1 cellular context compared by ENCODE assay signal in the genomic region with DNA sequence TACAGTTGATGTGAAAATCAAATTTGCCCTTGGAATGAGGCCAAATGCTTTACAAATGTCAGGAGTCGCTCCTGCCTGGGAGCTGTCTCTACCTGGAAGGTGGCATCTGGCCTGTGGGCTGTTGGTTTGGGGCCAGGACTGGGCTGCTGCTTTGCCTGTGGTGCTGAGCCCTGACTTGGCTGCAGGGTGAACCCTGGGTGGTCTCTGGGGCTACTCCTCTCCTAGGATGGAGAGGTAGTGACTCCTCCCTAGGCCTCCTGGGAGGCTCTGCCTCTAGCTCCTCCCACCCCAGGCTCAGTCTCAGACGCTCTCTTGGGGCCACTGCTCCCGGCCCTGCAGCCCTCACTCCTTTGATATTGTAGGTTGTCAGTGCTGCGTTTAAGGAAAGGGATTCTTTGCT.
TF ChIP-seq lines count a peak whose summit lies in the region.

No MANE protein-coding gene starts in this region.

TF ChIP-seq in K562, 482 proteins besides CTCF, POLR2A, EP300 and RAD21 (continued from another document):
- TF ChIP-seq, protein P1, sequence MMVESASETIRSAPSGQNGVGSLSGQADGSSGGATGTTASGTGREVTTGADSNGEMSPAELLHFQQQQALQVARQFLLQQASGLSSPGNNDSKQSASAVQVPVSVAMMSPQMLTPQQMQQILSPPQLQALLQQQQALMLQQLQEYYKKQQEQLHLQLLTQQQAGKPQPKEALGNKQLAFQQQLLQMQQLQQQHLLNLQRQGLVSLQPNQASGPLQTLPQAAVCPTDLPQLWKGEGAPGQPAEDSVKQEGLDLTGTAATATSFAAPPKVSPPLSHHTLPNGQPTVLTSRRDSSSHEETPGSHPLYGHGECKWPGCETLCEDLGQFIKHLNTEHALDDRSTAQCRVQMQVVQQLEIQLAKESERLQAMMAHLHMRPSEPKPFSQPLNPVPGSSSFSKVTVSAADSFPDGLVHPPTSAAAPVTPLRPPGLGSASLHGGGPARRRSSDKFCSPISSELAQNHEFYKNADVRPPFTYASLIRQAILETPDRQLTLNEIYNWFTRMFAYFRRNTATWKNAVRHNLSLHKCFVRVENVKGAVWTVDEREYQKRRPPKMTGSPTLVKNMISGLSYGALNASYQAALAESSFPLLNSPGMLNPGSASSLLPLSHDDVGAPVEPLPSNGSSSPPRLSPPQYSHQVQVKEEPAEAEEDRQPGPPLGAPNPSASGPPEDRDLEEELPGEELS (CRISPR knock-in tag; IDR thresholded peaks at IDR 0.05; ENCODE audit: borderline replicate concordance) = no peak
- TF ChIP-seq ZNF586 (CRISPR knock-in tag; conservative IDR thresholded peaks at IDR 0.05) = no peak
- TF ChIP-seq, protein P2, sequence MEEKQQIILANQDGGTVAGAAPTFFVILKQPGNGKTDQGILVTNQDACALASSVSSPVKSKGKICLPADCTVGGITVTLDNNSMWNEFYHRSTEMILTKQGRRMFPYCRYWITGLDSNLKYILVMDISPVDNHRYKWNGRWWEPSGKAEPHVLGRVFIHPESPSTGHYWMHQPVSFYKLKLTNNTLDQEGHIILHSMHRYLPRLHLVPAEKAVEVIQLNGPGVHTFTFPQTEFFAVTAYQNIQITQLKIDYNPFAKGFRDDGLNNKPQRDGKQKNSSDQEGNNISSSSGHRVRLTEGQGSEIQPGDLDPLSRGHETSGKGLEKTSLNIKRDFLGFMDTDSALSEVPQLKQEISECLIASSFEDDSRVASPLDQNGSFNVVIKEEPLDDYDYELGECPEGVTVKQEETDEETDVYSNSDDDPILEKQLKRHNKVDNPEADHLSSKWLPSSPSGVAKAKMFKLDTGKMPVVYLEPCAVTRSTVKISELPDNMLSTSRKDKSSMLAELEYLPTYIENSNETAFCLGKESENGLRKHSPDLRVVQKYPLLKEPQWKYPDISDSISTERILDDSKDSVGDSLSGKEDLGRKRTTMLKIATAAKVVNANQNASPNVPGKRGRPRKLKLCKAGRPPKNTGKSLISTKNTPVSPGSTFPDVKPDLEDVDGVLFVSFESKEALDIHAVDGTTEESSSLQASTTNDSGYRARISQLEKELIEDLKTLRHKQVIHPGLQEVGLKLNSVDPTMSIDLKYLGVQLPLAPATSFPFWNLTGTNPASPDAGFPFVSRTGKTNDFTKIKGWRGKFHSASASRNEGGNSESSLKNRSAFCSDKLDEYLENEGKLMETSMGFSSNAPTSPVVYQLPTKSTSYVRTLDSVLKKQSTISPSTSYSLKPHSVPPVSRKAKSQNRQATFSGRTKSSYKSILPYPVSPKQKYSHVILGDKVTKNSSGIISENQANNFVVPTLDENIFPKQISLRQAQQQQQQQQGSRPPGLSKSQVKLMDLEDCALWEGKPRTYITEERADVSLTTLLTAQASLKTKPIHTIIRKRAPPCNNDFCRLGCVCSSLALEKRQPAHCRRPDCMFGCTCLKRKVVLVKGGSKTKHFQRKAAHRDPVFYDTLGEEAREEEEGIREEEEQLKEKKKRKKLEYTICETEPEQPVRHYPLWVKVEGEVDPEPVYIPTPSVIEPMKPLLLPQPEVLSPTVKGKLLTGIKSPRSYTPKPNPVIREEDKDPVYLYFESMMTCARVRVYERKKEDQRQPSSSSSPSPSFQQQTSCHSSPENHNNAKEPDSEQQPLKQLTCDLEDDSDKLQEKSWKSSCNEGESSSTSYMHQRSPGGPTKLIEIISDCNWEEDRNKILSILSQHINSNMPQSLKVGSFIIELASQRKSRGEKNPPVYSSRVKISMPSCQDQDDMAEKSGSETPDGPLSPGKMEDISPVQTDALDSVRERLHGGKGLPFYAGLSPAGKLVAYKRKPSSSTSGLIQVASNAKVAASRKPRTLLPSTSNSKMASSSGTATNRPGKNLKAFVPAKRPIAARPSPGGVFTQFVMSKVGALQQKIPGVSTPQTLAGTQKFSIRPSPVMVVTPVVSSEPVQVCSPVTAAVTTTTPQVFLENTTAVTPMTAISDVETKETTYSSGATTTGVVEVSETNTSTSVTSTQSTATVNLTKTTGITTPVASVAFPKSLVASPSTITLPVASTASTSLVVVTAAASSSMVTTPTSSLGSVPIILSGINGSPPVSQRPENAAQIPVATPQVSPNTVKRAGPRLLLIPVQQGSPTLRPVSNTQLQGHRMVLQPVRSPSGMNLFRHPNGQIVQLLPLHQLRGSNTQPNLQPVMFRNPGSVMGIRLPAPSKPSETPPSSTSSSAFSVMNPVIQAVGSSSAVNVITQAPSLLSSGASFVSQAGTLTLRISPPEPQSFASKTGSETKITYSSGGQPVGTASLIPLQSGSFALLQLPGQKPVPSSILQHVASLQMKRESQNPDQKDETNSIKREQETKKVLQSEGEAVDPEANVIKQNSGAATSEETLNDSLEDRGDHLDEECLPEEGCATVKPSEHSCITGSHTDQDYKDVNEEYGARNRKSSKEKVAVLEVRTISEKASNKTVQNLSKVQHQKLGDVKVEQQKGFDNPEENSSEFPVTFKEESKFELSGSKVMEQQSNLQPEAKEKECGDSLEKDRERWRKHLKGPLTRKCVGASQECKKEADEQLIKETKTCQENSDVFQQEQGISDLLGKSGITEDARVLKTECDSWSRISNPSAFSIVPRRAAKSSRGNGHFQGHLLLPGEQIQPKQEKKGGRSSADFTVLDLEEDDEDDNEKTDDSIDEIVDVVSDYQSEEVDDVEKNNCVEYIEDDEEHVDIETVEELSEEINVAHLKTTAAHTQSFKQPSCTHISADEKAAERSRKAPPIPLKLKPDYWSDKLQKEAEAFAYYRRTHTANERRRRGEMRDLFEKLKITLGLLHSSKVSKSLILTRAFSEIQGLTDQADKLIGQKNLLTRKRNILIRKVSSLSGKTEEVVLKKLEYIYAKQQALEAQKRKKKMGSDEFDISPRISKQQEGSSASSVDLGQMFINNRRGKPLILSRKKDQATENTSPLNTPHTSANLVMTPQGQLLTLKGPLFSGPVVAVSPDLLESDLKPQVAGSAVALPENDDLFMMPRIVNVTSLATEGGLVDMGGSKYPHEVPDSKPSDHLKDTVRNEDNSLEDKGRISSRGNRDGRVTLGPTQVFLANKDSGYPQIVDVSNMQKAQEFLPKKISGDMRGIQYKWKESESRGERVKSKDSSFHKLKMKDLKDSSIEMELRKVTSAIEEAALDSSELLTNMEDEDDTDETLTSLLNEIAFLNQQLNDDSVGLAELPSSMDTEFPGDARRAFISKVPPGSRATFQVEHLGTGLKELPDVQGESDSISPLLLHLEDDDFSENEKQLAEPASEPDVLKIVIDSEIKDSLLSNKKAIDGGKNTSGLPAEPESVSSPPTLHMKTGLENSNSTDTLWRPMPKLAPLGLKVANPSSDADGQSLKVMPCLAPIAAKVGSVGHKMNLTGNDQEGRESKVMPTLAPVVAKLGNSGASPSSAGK (IDR thresholded peaks at IDR 0.05) = no peak
- no peak for TF ChIP-seq C11orf30 (IDR thresholded peaks at IDR 0.05; ENCODE audit: low read depth)
- no peak for TF ChIP-seq POLR2G (IDR thresholded peaks at IDR 0.05; ENCODE audit: low read depth, low read length)
- TF ChIP-seq, protein P3, sequence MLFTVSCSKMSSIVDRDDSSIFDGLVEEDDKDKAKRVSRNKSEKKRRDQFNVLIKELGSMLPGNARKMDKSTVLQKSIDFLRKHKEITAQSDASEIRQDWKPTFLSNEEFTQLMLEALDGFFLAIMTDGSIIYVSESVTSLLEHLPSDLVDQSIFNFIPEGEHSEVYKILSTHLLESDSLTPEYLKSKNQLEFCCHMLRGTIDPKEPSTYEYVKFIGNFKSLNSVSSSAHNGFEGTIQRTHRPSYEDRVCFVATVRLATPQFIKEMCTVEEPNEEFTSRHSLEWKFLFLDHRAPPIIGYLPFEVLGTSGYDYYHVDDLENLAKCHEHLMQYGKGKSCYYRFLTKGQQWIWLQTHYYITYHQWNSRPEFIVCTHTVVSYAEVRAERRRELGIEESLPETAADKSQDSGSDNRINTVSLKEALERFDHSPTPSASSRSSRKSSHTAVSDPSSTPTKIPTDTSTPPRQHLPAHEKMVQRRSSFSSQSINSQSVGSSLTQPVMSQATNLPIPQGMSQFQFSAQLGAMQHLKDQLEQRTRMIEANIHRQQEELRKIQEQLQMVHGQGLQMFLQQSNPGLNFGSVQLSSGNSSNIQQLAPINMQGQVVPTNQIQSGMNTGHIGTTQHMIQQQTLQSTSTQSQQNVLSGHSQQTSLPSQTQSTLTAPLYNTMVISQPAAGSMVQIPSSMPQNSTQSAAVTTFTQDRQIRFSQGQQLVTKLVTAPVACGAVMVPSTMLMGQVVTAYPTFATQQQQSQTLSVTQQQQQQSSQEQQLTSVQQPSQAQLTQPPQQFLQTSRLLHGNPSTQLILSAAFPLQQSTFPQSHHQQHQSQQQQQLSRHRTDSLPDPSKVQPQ (CRISPR knock-in tag; IDR thresholded peaks at IDR 0.05; ENCODE audit: borderline replicate concordance) = no peak
- no peak for TF ChIP-seq CTBP1 (IDR thresholded peaks at IDR 0.05; ENCODE audit: borderline replicate concordance)
- no peak for TF ChIP-seq SMAD3 (CRISPR knock-in tag; conservative IDR thresholded peaks at IDR 0.05)
